Comparison of ENCODE assay signal across 20 cellular contexts in genomic region chr3:112744825-112745566, GRCh38.
A peak's percentile ranks its signal among the peaks of the same experiment; 100 is the strongest.
DNase-seq lines count a peak whose midpoint lies in the region; ATAC-seq, FAIRE-seq and TF ChIP-seq lines count a peak whose summit lies in the region.
"Had no signal": no experiment of that assay in that cellular context is flagged by ENCODE, and none has a peak within 500 bp of the region (broad histone marks: within the 10 kb centered on the region; RNA-seq: fewer than 3 reads in every experiment).

No MANE protein-coding gene starts in this region.

- H3K27me3 ChIP-seq in HUES48 (ENCODE audit: control insufficient read depth, insufficient read depth, low read length) (no peaks in the 10 kb centered on the region), endodermal cell (ENCODE audit: control insufficient read depth, insufficient read depth, low read length, poor library complexity, severe bottlenecking) (no peaks in the 10 kb centered on the region)
- H3K27me3 ChIP-seq: BE2C had no signal

- no peaks in the 10 kb centered on the region for H3K27me3 Mint-ChIP-seq in endodermal cell (ENCODE audit: insufficient read depth)
- no peaks in the 10 kb centered on the region for H3K27me3 Mint-ChIP-seq in mesothelial cell of epicardium (ENCODE audit: low read depth)
- H3K27me3 Mint-ChIP-seq in T-cell = no peaks in the 10 kb centered on the region
- no peaks in the 10 kb centered on the region for H3K27me3 Mint-ChIP-seq in glutamatergic neuron (ENCODE audit: unreplicated experiment)
- H3K27me3 Mint-ChIP-seq: activated naive CD8-positive, alpha-beta T cell treated with anti-CD3 and anti-CD28 coated beads, Interleukin-2, amount 10 ng/mL, durations not matched to agents 7 days and 5 days; IgD-negative memory B cell had no signal

- H3K9me3 ChIP-seq in HUES48 (ENCODE audit: control insufficient read depth, insufficient read depth, low read length) = no peaks in the 10 kb centered on the region
- no peaks in the 10 kb centered on the region for H3K9me3 ChIP-seq in endodermal cell (ENCODE audit: control insufficient read depth, low read length)
- H3K9me3 ChIP-seq: BE2C, thoracic aorta had no signal

- H3K9me3 Mint-ChIP-seq in endodermal cell = peaks cover 8% of the 10 kb centered on the region
- H3K9me3 Mint-ChIP-seq in mesothelial cell of epicardium = no peaks in the 10 kb centered on the region
- no peaks in the 10 kb centered on the region for H3K9me3 Mint-ChIP-seq in T-cell
- H3K9me3 Mint-ChIP-seq in glutamatergic neuron (ENCODE audit: unreplicated experiment) = no peaks in the 10 kb centered on the region
- H3K9me3 Mint-ChIP-seq: IgD-negative memory B cell; stimulated activated effector memory CD8-positive, alpha-beta T cell treated with anti-CD3 and anti-CD28 coated beads, Interleukin-12 subunit alpha, Interleukin-12 subunit beta, amount 100 ng/mL, for 72 hours had no signal

- H3K27ac ChIP-seq in HUES48 (ENCODE audit: low read depth, low read length) (peak overlapping the region; percentile 53), endodermal cell (ENCODE audit: low read depth, low read length) (no peak overlapping the region)
- H3K27ac ChIP-seq: thoracic aorta had no signal

- H3K36me3 ChIP-seq in HUES48 (ENCODE audit: control insufficient read depth, insufficient read depth, low read length) (no peaks in the 10 kb centered on the region), endodermal cell (ENCODE audit: control insufficient read depth, insufficient read depth, low read length) (no peaks in the 10 kb centered on the region)
- H3K36me3 ChIP-seq: BE2C, thoracic aorta had no signal

- H3K4me3 Mint-ChIP-seq in endodermal cell (no peak overlapping the region), mesothelial cell of epicardium (no peak overlapping the region), T-cell (no peak overlapping the region), glutamatergic neuron (ENCODE audit: unreplicated experiment) (no peak overlapping the region)
- H3K4me3 Mint-ChIP-seq: activated CD8-positive, alpha-beta T cell treated with anti-CD3 and anti-CD28 coated beads, Interleukin-2, amount 10 ng/mL, durations not matched to agents 7 days and 5 days; activated naive CD8-positive, alpha-beta T cell treated with anti-CD3 and anti-CD28 coated beads, Interleukin-2, amount 10 ng/mL, durations not matched to agents 7 days and 5 days; stimulated activated effector memory CD8-positive, alpha-beta T cell treated with anti-CD3 and anti-CD28 coated beads, Interleukin-12 subunit alpha, Interleukin-12 subunit beta, amount 100 ng/mL, for 72 hours had no signal

- 39 to 69% methylated on average over 2 of the region's 2 CpGs for WGBS in endodermal cell (ENCODE audit: insufficient coverage in 1 of 2, insufficient read length in 1 of 2), 2 experiments

- H3K9ac ChIP-seq in HUES48 (ENCODE audit: low read depth, low read length) (no peak overlapping the region), endodermal cell (ENCODE audit: extremely low read depth, low read length, poor library complexity, severe bottlenecking) (no peak overlapping the region)

- H3K4me1 Mint-ChIP-seq in endodermal cell (peaks cover 8% of the 10 kb centered on the region), mesothelial cell of epicardium (peaks cover 58% of the 10 kb centered on the region), T-cell (peaks cover 24 to 54% (median 29%) of the 10 kb centered on the region in 3 donors), glutamatergic neuron (ENCODE audit: low read depth, unreplicated experiment) (no peaks in the 10 kb centered on the region)

- CTCF ChIA-PET in T-cell (lab: Charles Lee) = interaction anchor here (0.6 to 1.7 kb wide), 5 partner anchors 8 to 33 kb away, joined by 3 to 9 read pairs (median 4); no protein-coding TSS in a partner anchor

- H3K4me3 ChIP-seq in HUES48 (ENCODE audit: low read depth, low read length) (no peak overlapping the region), endodermal cell (ENCODE audit: low read length) (no peak overlapping the region)
- H3K4me3 ChIP-seq: thoracic aorta had no signal

- POLR2A ChIA-PET in T-cell (lab: Charles Lee) = no interaction called here

- H3K27ac Mint-ChIP-seq in endodermal cell = peak overlapping the region; percentile 10
- H3K27ac Mint-ChIP-seq in mesothelial cell of epicardium = peak overlapping the region; percentile 86
- no peak overlapping the region for H3K27ac Mint-ChIP-seq in T-cell
- no peak overlapping the region for H3K27ac Mint-ChIP-seq in glutamatergic neuron (ENCODE audit: unreplicated experiment)
- H3K27ac Mint-ChIP-seq: activated CD8-positive, alpha-beta T cell treated with anti-CD3 and anti-CD28 coated beads, Interleukin-2, amount 10 ng/mL, durations not matched to agents 7 days and 5 days; activated naive CD8-positive, alpha-beta T cell treated with anti-CD3 and anti-CD28 coated beads, Interleukin-2, amount 10 ng/mL, durations not matched to agents 7 days and 5 days; IgD-negative memory B cell; stimulated activated effector memory CD8-positive, alpha-beta T cell treated with anti-CD3 and anti-CD28 coated beads, Interleukin-12 subunit alpha, Interleukin-12 subunit beta, amount 100 ng/mL, for 72 hours had no signal

- no peak for DNase-seq in GM19239 (ENCODE audit: insufficient read length, low spot score)
- DNase-seq in endodermal cell = no peak
- no peak for DNase-seq in mesothelial cell of epicardium (ENCODE audit: low spot score in 2 of 2, unreplicated experiment in 2 of 2)
- DNase-seq in epidermal melanocyte (ENCODE audit: insufficient read length, low spot score) = no peak
- DNase-seq in T-cell = no peak
- no peak for DNase-seq in glutamatergic neuron
- DNase-seq: activated CD8-positive, alpha-beta T cell treated with anti-CD3 and anti-CD28 coated beads, Interleukin-2, amount 10 ng/mL, durations not matched to agents 7 days and 5 days; activated naive CD8-positive, alpha-beta T cell treated with anti-CD3 and anti-CD28 coated beads, Interleukin-2, amount 10 ng/mL, durations not matched to agents 7 days and 5 days; BE2C; midbrain; NCI-H187; NCI-H226; retina; stimulated activated CD4-positive, alpha-beta T cell treated with anti-CD3 and anti-CD28 coated beads, Interleukin-15, amount 100 ng/mL, for 24 hours; SW 1271 had no signal

- H3K36me3 Mint-ChIP-seq in endodermal cell (ENCODE audit: low read depth) (no peaks in the 10 kb centered on the region), mesothelial cell of epicardium (peaks cover 3% of the 10 kb centered on the region), T-cell (no peaks in the 10 kb centered on the region), glutamatergic neuron (ENCODE audit: unreplicated experiment) (no peaks in the 10 kb centered on the region)
- H3K36me3 Mint-ChIP-seq: activated naive CD8-positive, alpha-beta T cell treated with anti-CD3 and anti-CD28 coated beads, Interleukin-2, amount 10 ng/mL, durations not matched to agents 7 days and 5 days; stimulated activated effector memory CD8-positive, alpha-beta T cell treated with anti-CD3 and anti-CD28 coated beads, Interleukin-12 subunit alpha, Interleukin-12 subunit beta, amount 100 ng/mL, for 72 hours had no signal

- peak; percentile 49 for FAIRE-seq in GM19239 (lab: Jason Lieb, UNC)

- H3K4me1 ChIP-seq in HUES48 (ENCODE audit: control insufficient read depth, insufficient read depth, low read length) = peaks cover 13% of the 10 kb centered on the region
- no peaks in the 10 kb centered on the region for H3K4me1 ChIP-seq in endodermal cell (ENCODE audit: control insufficient read depth, insufficient read depth, low read length)
- H3K4me1 ChIP-seq: BE2C had no signal

- no peak for ATAC-seq in T-cell (replicated peaks in 1 of 4)
- ATAC-seq in HG03175 (IDR thresholded peaks at IDR 0.05; ENCODE audit: unreplicated experiment) = no peak
- ATAC-seq: activated CD8-positive, alpha-beta T cell treated with anti-CD3 and anti-CD28 coated beads, Interleukin-2, amount 10 ng/mL, durations not matched to agents 7 days and 5 days had no signal

- TF ChIP-seq CTCF in endodermal cell (conservative IDR thresholded peaks at IDR 0.05) = no peak
- TF ChIP-seq CTCF in mesothelial cell of epicardium (IDR thresholded peaks at IDR 0.05; ENCODE audit: unreplicated experiment) = no peak
- no peak for TF ChIP-seq CTCF in glutamatergic neuron (IDR thresholded peaks at IDR 0.05; ENCODE audit: partially characterized antibody, unreplicated experiment)

Comparison
In these comparisons a context has a peak if more than half of its experiments do, and no peak if none do; other contexts are left out.
1. H3K27ac Mint-ChIP-seq: peak in endodermal cell (single experiment) and mesothelial cell of epicardium (single experiment); none in T-cell (0 of 2) and glutamatergic neuron (single experiment).